8 cellular contexts compared by ENCODE assay signal in the genomic region with DNA sequence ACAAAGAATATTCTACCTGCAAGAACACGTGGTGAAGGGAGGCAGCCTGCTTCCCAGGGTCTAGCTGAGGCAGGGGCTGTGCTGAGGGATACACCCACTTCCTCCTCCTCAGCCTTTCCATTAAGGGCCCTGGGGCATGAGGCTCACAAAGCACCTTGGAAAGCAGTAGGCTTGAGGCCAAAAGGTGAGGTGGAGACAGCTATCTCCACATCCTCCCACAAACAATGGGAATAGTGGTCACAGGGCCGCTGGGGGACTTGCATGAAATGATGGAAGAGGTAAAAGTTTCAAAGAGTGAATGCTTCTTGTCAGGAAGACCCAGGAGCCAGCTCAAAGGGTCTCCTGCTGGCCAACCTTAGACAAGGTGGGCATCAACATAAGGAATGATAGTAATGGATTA.
"Had no signal": no experiment of that assay in that cellular context is flagged by ENCODE, and none has a peak within 500 bp of the region (broad histone marks: within the 10 kb centered on the region; RNA-seq: fewer than 3 reads in every experiment).

No MANE protein-coding gene starts in this region.

- DNase-seq: GM23248, GOT3, H7, HFFc6 had no signal

- H3K27ac Mint-ChIP-seq: HFFc6 had no signal

- H3K9ac ChIP-seq: GM23248 had no signal

- H3K4me3 Mint-ChIP-seq: HFFc6 had no signal

- H3K9me3 ChIP-seq: HAP-1 had no signal

- H3K4me3 ChIP-seq: GM23248, HAP-1 had no signal

- H3K9me3 Mint-ChIP-seq: HFFc6 had no signal

- H3K4me1 ChIP-seq: HAP-1 had no signal

- ATAC-seq: HCT116, HepG2 had no signal

- H3K27ac ChIP-seq: GM23248, HL-60 had no signal

- H3K36me3 ChIP-seq: HAP-1 had no signal

- H2AFZ ChIP-seq: GM23248 had no signal
